Comparison of ENCODE assay signal across 1 cellular context in the genomic region with DNA sequence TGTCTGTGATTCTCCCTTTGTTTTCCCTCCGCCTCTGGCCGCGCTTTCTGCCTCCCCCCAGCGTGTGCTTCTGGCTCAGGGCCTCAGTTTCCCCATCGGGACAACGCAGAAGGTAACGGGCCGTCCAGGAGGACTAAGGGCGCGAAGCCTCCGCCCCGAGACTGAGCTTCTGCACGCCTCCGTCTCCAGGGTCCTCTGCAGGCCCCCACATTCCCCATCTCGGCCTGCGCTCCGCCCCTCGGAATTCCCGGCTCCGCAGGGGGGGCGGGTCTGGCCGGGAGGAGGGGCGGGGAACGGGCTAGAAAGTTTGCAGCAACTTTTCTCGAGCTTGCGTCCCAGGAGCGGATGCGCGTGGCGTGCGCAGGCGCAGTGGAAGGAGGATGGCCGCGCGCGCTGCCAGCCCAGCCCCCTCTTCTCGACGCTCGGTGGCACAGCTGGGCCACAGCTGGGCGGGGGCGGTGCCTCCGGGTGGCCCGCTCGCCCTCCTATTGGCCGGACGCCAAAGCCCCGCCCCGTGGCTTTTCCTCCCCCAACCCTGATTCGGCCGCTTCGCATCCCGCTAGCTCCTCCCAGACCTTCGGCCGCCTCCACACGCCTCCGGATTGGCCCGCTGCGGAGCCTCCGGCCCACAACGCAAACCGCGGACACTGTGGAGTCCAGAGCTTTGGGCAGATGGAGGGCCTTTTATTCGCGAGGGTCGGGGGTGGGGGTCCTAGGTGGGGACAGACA.
A peak's percentile ranks its signal among the peaks of the same experiment; 100 is the strongest.
TF ChIP-seq lines count a peak whose summit lies in the region.

A gene (minus strand): TSS at position 199 of the 729 bp plus-strand sequence. CDS start 408 bp downstream, outside the sequence.

TF ChIP-seq in SK-N-SH, 30 proteins besides CTCF, POLR2A, EP300 and RAD21 (continued from another document):
- TF ChIP-seq TAF1 (IDR thresholded peaks at IDR 0.05; ENCODE audit: borderline replicate concordance, low read depth, low read length) = peak; percentile 79
- TF ChIP-seq GABPA (IDR thresholded peaks at IDR 0.05; ENCODE audit: low read depth) = peak; percentile 18; the same call in 1 of the 2 replicates
- TF ChIP-seq FOSL2 (IDR thresholded peaks at IDR 0.05; ENCODE audit: borderline replicate concordance, low read depth) = no peak
- TF ChIP-seq, protein P1, sequence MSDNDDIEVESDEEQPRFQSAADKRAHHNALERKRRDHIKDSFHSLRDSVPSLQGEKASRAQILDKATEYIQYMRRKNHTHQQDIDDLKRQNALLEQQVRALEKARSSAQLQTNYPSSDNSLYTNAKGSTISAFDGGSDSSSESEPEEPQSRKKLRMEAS (IDR thresholded peaks at IDR 0.05; ENCODE audit: low read depth) = peak; percentile 64; the same call in 1 of the 2 replicates
- TF ChIP-seq, protein P2, sequence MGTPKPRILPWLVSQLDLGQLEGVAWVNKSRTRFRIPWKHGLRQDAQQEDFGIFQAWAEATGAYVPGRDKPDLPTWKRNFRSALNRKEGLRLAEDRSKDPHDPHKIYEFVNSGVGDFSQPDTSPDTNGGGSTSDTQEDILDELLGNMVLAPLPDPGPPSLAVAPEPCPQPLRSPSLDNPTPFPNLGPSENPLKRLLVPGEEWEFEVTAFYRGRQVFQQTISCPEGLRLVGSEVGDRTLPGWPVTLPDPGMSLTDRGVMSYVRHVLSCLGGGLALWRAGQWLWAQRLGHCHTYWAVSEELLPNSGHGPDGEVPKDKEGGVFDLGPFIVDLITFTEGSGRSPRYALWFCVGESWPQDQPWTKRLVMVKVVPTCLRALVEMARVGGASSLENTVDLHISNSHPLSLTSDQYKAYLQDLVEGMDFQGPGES (IDR thresholded peaks at IDR 0.05; ENCODE audit: low read depth, low read length) = 0 out of 2 replicates have a peak, but pooled peaks have one; percentile 10
- peak; percentile 86 for TF ChIP-seq POLR2AphosphoS5 (IDR thresholded peaks at IDR 0.05; ENCODE audit: low read depth, low read length)
- TF ChIP-seq, protein P3, sequence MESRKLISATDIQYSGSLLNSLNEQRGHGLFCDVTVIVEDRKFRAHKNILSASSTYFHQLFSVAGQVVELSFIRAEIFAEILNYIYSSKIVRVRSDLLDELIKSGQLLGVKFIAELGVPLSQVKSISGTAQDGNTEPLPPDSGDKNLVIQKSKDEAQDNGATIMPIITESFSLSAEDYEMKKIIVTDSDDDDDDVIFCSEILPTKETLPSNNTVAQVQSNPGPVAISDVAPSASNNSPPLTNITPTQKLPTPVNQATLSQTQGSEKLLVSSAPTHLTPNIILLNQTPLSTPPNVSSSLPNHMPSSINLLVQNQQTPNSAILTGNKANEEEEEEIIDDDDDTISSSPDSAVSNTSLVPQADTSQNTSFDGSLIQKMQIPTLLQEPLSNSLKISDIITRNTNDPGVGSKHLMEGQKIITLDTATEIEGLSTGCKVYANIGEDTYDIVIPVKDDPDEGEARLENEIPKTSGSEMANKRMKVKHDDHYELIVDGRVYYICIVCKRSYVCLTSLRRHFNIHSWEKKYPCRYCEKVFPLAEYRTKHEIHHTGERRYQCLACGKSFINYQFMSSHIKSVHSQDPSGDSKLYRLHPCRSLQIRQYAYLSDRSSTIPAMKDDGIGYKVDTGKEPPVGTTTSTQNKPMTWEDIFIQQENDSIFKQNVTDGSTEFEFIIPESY (IDR thresholded peaks at IDR 0.05; ENCODE audit: borderline replicate concordance, low read depth) = no peak
- TF ChIP-seq, protein P4, sequence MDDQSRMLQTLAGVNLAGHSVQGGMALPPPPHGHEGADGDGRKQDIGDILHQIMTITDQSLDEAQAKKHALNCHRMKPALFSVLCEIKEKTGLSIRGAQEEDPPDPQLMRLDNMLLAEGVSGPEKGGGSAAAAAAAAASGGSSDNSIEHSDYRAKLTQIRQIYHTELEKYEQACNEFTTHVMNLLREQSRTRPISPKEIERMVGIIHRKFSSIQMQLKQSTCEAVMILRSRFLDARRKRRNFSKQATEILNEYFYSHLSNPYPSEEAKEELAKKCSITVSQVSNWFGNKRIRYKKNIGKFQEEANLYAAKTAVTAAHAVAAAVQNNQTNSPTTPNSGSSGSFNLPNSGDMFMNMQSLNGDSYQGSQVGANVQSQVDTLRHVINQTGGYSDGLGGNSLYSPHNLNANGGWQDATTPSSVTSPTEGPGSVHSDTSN (IDR thresholded peaks at IDR 0.05) = peak; percentile 78
- peak; percentile 64; the same call in 1 of the 2 replicates for TF ChIP-seq RCOR1 (IDR thresholded peaks at IDR 0.05; ENCODE audit: low read length)
- peak; percentile 61 for TF ChIP-seq TCF12 (IDR thresholded peaks at IDR 0.05)
- 0 out of 2 replicates have a peak, but pooled peaks have one; percentile 35 for TF ChIP-seq JUND (IDR thresholded peaks at IDR 0.05)
- TF ChIP-seq EZH2phosphoT487 (IDR thresholded peaks at IDR 0.05; ENCODE audit: borderline replicate concordance, low read depth) = no peak
- no peak for TF ChIP-seq FOXJ3 (CRISPR knock-in tag; IDR thresholded peaks at IDR 0.05)
- TF ChIP-seq NFIC (IDR thresholded peaks at IDR 0.05; ENCODE audit: borderline replicate concordance) = peak; percentile 78
- no peak for TF ChIP-seq MEF2A (IDR thresholded peaks at IDR 0.05; ENCODE audit: borderline replicate concordance, low read depth)
- TF ChIP-seq CHD2 (IDR thresholded peaks at IDR 0.05; ENCODE audit: low read length, partially characterized antibody) = peak; percentile 93
- peak; percentile 82 for TF ChIP-seq TEAD4 (IDR thresholded peaks at IDR 0.05; ENCODE audit: borderline replicate concordance, insufficient read depth)
- TF ChIP-seq MXI1 (IDR thresholded peaks at IDR 0.05; ENCODE audit: low read depth, low read length) = no peak
- TF ChIP-seq, protein P5, sequence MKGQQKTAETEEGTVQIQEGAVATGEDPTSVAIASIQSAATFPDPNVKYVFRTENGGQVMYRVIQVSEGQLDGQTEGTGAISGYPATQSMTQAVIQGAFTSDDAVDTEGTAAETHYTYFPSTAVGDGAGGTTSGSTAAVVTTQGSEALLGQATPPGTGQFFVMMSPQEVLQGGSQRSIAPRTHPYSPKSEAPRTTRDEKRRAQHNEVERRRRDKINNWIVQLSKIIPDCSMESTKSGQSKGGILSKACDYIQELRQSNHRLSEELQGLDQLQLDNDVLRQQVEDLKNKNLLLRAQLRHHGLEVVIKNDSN (IDR thresholded peaks at IDR 0.05; ENCODE audit: borderline replicate concordance, low read depth) = no peak
- peak; percentile 47; the same call in 1 of the 2 replicates for TF ChIP-seq SIN3A (IDR thresholded peaks at IDR 0.05; ENCODE audit: borderline replicate concordance, low read depth, low read length)
TF ChIP-seq in SK-N-SH: peak in this region for 15.
